15 cellular contexts compared by ENCODE assay signal in the genomic region with DNA sequence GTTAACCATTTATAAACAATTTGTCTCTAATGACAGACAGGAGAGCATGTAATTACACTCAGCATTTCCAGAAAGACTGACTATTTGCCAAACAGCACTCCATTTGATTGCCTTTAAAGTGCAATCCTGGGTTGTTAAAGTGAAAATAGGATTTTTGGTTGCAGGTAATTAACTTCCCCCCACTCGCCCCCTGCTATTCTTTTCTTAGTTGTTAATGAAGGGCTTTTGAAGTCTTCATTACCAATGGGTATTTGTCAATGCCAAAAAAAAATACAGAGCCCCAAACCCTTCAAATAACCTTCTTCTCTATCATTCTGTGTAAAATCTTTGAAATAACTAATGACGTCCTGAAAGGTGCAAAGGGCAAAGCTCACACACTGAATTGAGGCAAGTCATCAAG.
"Had no signal": no experiment of that assay in that cellular context is flagged by ENCODE, and none has a peak within 500 bp of the region (broad histone marks: within the 10 kb centered on the region; RNA-seq: fewer than 3 reads in every experiment).

No MANE protein-coding gene starts in this region.

- H3K27ac Mint-ChIP-seq: activated CD4-positive, alpha-beta T cell treated with anti-CD3 and anti-CD28 coated beads, Interleukin-2, amount 10 ng/mL, durations not matched to agents 7 days and 5 days; activated CD8-positive, alpha-beta T cell treated with anti-CD3 and anti-CD28 coated beads, Interleukin-2, amount 10 ng/mL, durations not matched to agents 7 days and 5 days; activated naive CD4-positive, alpha-beta T cell treated with anti-CD3 and anti-CD28 coated beads for 36 hours; naive thymus-derived CD8-positive, alpha-beta T cell; stimulated activated naive B cell treated with anti-CD40 and anti-IgM and Interleukin-4, amounts not matched to agents 10 μg/mL and 1 μg/mL and 100 μg/mL, for 72 hours; T-helper 1 cell treated with Interleukin-12 subunit alpha and Interleukin-12 subunit beta and Interleukin-4 antibody, amounts not matched to agents 30 μg/mL and 1 μg/mL, for 36 hours had no signal

- H3K4me1 Mint-ChIP-seq: activated CD4-positive, alpha-beta T cell treated with anti-CD3 and anti-CD28 coated beads, Interleukin-2, amount 10 ng/mL, durations not matched to agents 7 days and 5 days; naive thymus-derived CD8-positive, alpha-beta T cell; stimulated activated naive B cell treated with anti-CD40 and anti-IgM and Interleukin-4, amounts not matched to agents 10 μg/mL and 1 μg/mL and 100 μg/mL, for 72 hours had no signal

- H3K9me3 ChIP-seq: breast epithelium, gastrocnemius medialis, upper lobe of right lung had no signal

- H3K79me2 ChIP-seq: parathyroid adenoma had no signal

- H3K4me1 ChIP-seq: breast epithelium, gastrocnemius medialis, heart left ventricle, parathyroid adenoma, upper lobe of right lung had no signal

- H2AFZ ChIP-seq: parathyroid adenoma had no signal

- H3K4me3 Mint-ChIP-seq: activated CD4-positive, alpha-beta T cell treated with anti-CD3 and anti-CD28 coated beads, Interleukin-2, amount 10 ng/mL, durations not matched to agents 7 days and 5 days; activated CD8-positive, alpha-beta T cell treated with anti-CD3 and anti-CD28 coated beads, Interleukin-2, amount 10 ng/mL, durations not matched to agents 7 days and 5 days; activated naive CD4-positive, alpha-beta T cell treated with anti-CD3 and anti-CD28 coated beads for 36 hours; activated T-cell treated with anti-CD3 and anti-CD28 coated beads, Interleukin-2, amount 50 U/mL, for 4 hours; naive thymus-derived CD8-positive, alpha-beta T cell; stimulated activated naive B cell treated with anti-CD40 and anti-IgM and Interleukin-4, amounts not matched to agents 10 μg/mL and 1 μg/mL and 100 μg/mL, for 72 hours; T-helper 1 cell treated with Interleukin-12 subunit alpha and Interleukin-12 subunit beta and Interleukin-4 antibody, amounts not matched to agents 30 μg/mL and 1 μg/mL, for 36 hours had no signal

- H3K27ac ChIP-seq: breast epithelium, coronary artery, gastrocnemius medialis, heart left ventricle, parathyroid adenoma, upper lobe of right lung had no signal

- H3K4me3 ChIP-seq: breast epithelium, coronary artery, gastrocnemius medialis, heart left ventricle, upper lobe of right lung had no signal

- H3K36me3 Mint-ChIP-seq: naive thymus-derived CD8-positive, alpha-beta T cell; stimulated activated naive B cell treated with anti-CD40 and anti-IgM and Interleukin-4, amounts not matched to agents 10 μg/mL and 1 μg/mL and 100 μg/mL, for 72 hours had no signal

- H3K27me3 ChIP-seq: breast epithelium, gastrocnemius medialis, heart left ventricle, upper lobe of right lung had no signal

- ATAC-seq: activated CD4-positive, CD25-positive, alpha-beta regulatory T cell treated with anti-CD3 and anti-CD28 coated beads, Interleukin-2, amount 50 U/mL, for 24 hours; activated CD8-positive, alpha-beta T cell treated with anti-CD3 and anti-CD28 coated beads, Interleukin-2, amount 10 ng/mL, durations not matched to agents 7 days and 5 days; activated T-cell treated with anti-CD3 and anti-CD28 coated beads, Interleukin-2, amount 50 U/mL, for 4 hours; gastrocnemius medialis; heart left ventricle; naive thymus-derived CD8-positive, alpha-beta T cell; stimulated activated naive B cell treated with anti-CD40 and anti-IgM and Interleukin-4, amounts not matched to agents 10 μg/mL and 1 μg/mL and 100 μg/mL, for 72 hours; upper lobe of right lung had no signal

- H3K36me3 ChIP-seq: breast epithelium, gastrocnemius medialis, heart left ventricle, upper lobe of right lung had no signal

- H3K9ac ChIP-seq: parathyroid adenoma had no signal

- H3K27me3 Mint-ChIP-seq: activated CD4-positive, alpha-beta T cell treated with anti-CD3 and anti-CD28 coated beads, Interleukin-2, amount 10 ng/mL, durations not matched to agents 7 days and 5 days; naive thymus-derived CD8-positive, alpha-beta T cell; stimulated activated naive B cell treated with anti-CD40 and anti-IgM and Interleukin-4, amounts not matched to agents 10 μg/mL and 1 μg/mL and 100 μg/mL, for 72 hours had no signal

- DNase-seq: activated CD4-positive, alpha-beta T cell treated with anti-CD3 and anti-CD28 coated beads, Interleukin-2, amount 10 ng/mL, durations not matched to agents 7 days and 5 days; activated CD8-positive, alpha-beta memory T cell treated with anti-CD3 and anti-CD28 coated beads, Interleukin-2, amount 50 U/mL, for 4 hours; activated CD8-positive, alpha-beta T cell treated with anti-CD3 and anti-CD28 coated beads, Interleukin-2, amount 10 ng/mL, durations not matched to agents 7 days and 5 days; activated naive CD4-positive, alpha-beta T cell treated with anti-CD3 and anti-CD28 coated beads for 36 hours; activated T-cell treated with anti-CD3 and anti-CD28 coated beads, Interleukin-2, amount 50 U/mL, for 4 hours; gastrocnemius medialis; heart left ventricle; naive thymus-derived CD8-positive, alpha-beta T cell; stimulated activated naive B cell treated with anti-CD40 and anti-IgM and Interleukin-4, amounts not matched to agents 10 μg/mL and 1 μg/mL and 100 μg/mL, for 72 hours; upper lobe of right lung had no signal
